Comparison of ENCODE assay signal across 9 cellular contexts in the genomic region with DNA sequence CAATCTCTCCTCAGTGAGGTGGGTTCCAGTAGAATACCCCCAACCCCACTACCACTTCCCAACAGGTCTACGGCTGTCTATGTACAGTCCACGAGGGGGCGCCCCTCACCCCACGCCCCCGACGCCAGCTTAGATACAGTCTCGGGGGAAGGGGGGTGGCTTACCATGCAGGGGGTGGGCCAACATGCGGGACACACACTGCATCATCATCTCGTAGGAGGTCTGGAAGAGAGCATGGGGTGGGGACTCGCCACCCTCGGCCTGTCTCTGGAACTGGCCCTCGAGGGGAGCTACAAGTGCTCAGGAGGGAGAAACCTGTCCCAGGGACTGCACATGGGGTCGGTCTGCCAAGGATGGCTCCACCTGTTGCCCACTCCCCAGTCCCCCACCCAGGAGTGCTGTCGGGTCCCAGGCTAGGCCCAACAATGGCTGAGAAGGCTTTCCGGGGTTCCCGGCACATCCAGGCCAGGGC. TPM values are rescaled to one million over a fixed set of nuclear protein-coding genes. Genes with fewer than 3 reads are reported as not detected.
DNase-seq lines count a peak whose midpoint lies in the region; ATAC-seq and TF ChIP-seq lines count a peak whose summit lies in the region.
"Had no signal": no experiment of that assay in that cellular context is flagged by ENCODE, and none has a peak within 500 bp of the region (broad histone marks: within the 10 kb centered on the region; RNA-seq: fewer than 3 reads in every experiment).

No MANE protein-coding gene starts in this region.

- TF ChIP-seq CTCF in DND-41 (IDR thresholded peaks at IDR 0.05; ENCODE audit: borderline replicate concordance, extremely low read depth, low read length, poor library complexity, severe bottlenecking) (peak; percentile 36), KMS-11 (conservative IDR thresholded peaks at IDR 0.05; ENCODE audit: low read depth, low read length) (0 out of 2 replicates have a peak, but pooled peaks have one; percentile 9), dorsolateral prefrontal cortex (IDR thresholded peaks at IDR 0.05 in 54 of 56, conservative IDR thresholded peaks at IDR 0.05 in 2 of 56; ENCODE audit: low read depth in 1 of 56, partially characterized antibody in 56 of 56) (peak in 47 of 56 donors; percentile 8 to 60 (median 41)), osteoblast (IDR thresholded peaks at IDR 0.05; ENCODE audit: extremely low read depth, low read depth, low read length) (peak; percentile 41)

- no peaks in the 10 kb centered on the region for H3K27me3 Mint-ChIP-seq in T-helper 2 cell treated with Interferon-gamma antibody and Interleukin-4, amounts not matched to agents 5 μg/mL and 100 μg/mL, for 36 hours (ENCODE audit: low read depth)

- no peak overlapping the region for H3K4me3 ChIP-seq in DND-41 (ENCODE audit: low read depth in 1 of 2, low read length in 2 of 2)
- no peak overlapping the region for H3K4me3 ChIP-seq in KMS-11 (IDR thresholded peaks at IDR 0.05; ENCODE audit: insufficient read depth, low read depth, low read length)
- H3K4me3 ChIP-seq in dorsolateral prefrontal cortex, result no peak overlapping the region
- H3K4me3 ChIP-seq in osteoblast (ENCODE audit: insufficient read depth, low read length), result no peak overlapping the region

- H3K9ac ChIP-seq in DND-41 (ENCODE audit: low read depth, low read length) (no peak overlapping the region), KMS-11 (no peak overlapping the region)

- H3K27ac ChIP-seq in DND-41 (ENCODE audit: low read length), result no peak overlapping the region
- no peak overlapping the region for H3K27ac ChIP-seq in KMS-11
- H3K27ac ChIP-seq in dorsolateral prefrontal cortex, result peak overlapping the region in 20 of 59 donors; percentile 2 to 100 (median 50)
- H3K27ac ChIP-seq in osteoblast (ENCODE audit: low read depth, low read length), result no peak overlapping the region

- H3K4me1 ChIP-seq in DND-41 (ENCODE audit: insufficient read depth, low read length), result peaks cover 8% of the 10 kb centered on the region; the same call in 1 of the 2 replicates
- no peaks in the 10 kb centered on the region for H3K4me1 ChIP-seq in KMS-11 (ENCODE audit: low read depth, poor library complexity, severe bottlenecking)
- no peaks in the 10 kb centered on the region for H3K4me1 ChIP-seq in osteoblast (ENCODE audit: insufficient read depth, low read length)

- intact Hi-C loops in dorsolateral prefrontal cortex (cut with DNase I), result loop anchor here in 1 of 2 donors (5.0 kb wide), 1 partner anchor 215 kb away; no protein-coding TSS in a partner anchor

- H3K4me2 ChIP-seq in DND-41 (ENCODE audit: insufficient read depth, low read length) (no peak overlapping the region), KMS-11 (no peak overlapping the region), osteoblast (ENCODE audit: insufficient read depth, low read length) (no peak overlapping the region)

- H3K36me3 Mint-ChIP-seq in T-helper 2 cell treated with Interferon-gamma antibody and Interleukin-4, amounts not matched to agents 5 μg/mL and 100 μg/mL, for 36 hours (ENCODE audit: low read depth), result peaks cover 67% of the 10 kb centered on the region

- H3K36me3 ChIP-seq in DND-41 (ENCODE audit: insufficient read depth, low read length), result peaks cover 93% of the 10 kb centered on the region
- peaks cover 9% of the 10 kb centered on the region; the same call in 1 of the 2 replicates for H3K36me3 ChIP-seq in KMS-11 (ENCODE audit: insufficient read depth)
- H3K36me3 ChIP-seq in osteoblast (ENCODE audit: insufficient read depth, low read length), result peaks cover 63% of the 10 kb centered on the region

- no peak overlapping the region for H2AFZ ChIP-seq in DND-41 (ENCODE audit: low read depth, low read length)
- no peak overlapping the region for H2AFZ ChIP-seq in KMS-11 (ENCODE audit: low read depth)
- no peak overlapping the region for H2AFZ ChIP-seq in osteoblast (ENCODE audit: low read length)

- H3K4me1 Mint-ChIP-seq in T-helper 2 cell treated with Interferon-gamma antibody and Interleukin-4, amounts not matched to agents 5 μg/mL and 100 μg/mL, for 36 hours (ENCODE audit: low read depth), result peaks cover 26% of the 10 kb centered on the region

- H4K20me1 ChIP-seq in DND-41 (ENCODE audit: insufficient read depth, low read length), result peaks cover 68% of the 10 kb centered on the region
- H4K20me1 ChIP-seq in KMS-11 (ENCODE audit: insufficient read depth), result 0 out of 2 replicates have a peak, but pooled peaks cover 2% of the 10 kb centered on the region
- H4K20me1 ChIP-seq in osteoblast (ENCODE audit: insufficient read depth, low read length), result peaks cover 47% of the 10 kb centered on the region

- H3K9me3 ChIP-seq in DND-41 (ENCODE audit: insufficient read depth, low read length, severe bottlenecking) (no peaks in the 10 kb centered on the region), osteoblast (ENCODE audit: low read depth, low read length) (no peaks in the 10 kb centered on the region)

- DNase-seq in DND-41, result no peak
- peak in 1 of 10 donors; percentile 38 for DNase-seq in dorsolateral prefrontal cortex
- DNase-seq in osteoblast (ENCODE audit: insufficient read length, low spot score, missing footprints), result peak; percentile 41
- no peak for DNase-seq in SW480 (ENCODE audit: low spot score)
- DNase-seq in mesenteric fat pad (ENCODE audit: low spot score), result no peak
- no peak for DNase-seq in T-helper 2 cell treated with Interferon-gamma antibody and Interleukin-4, amounts not matched to agents 5 μg/mL and 100 μg/mL, for 36 hours (ENCODE audit: low spot score)

- no peak; the same call in 2 of the 3 replicates for ATAC-seq in DND-41 (ENCODE audit: insufficient read depth, low read depth)
- ATAC-seq in HG02840 (IDR thresholded peaks at IDR 0.05; ENCODE audit: low FRiP score, unreplicated experiment), result no peak

- no peaks in the 10 kb centered on the region for H3K27me3 ChIP-seq in DND-41 (ENCODE audit: insufficient read depth, low read length, poor library complexity)
- no peaks in the 10 kb centered on the region for H3K27me3 ChIP-seq in KMS-11 (ENCODE audit: insufficient read depth, low read depth)
- no peaks in the 10 kb centered on the region for H3K27me3 ChIP-seq in dorsolateral prefrontal cortex
- no peaks in the 10 kb centered on the region for H3K27me3 ChIP-seq in osteoblast (ENCODE audit: insufficient read depth, low read length)

- H3K4me3 Mint-ChIP-seq in T-helper 2 cell treated with Interferon-gamma antibody and Interleukin-4, amounts not matched to agents 5 μg/mL and 100 μg/mL, for 36 hours, result no peak overlapping the region

- no peak overlapping the region for H3K27ac Mint-ChIP-seq in T-helper 2 cell treated with Interferon-gamma antibody and Interleukin-4, amounts not matched to agents 5 μg/mL and 100 μg/mL, for 36 hours

- peaks cover 60% of the 10 kb centered on the region for H3K79me2 ChIP-seq in DND-41 (ENCODE audit: insufficient read depth, low read length)
- H3K79me2 ChIP-seq in KMS-11 (ENCODE audit: insufficient read depth, low read depth), result peaks cover 19% of the 10 kb centered on the region; the same call in 1 of the 2 replicates
- peaks cover 69% of the 10 kb centered on the region for H3K79me2 ChIP-seq in osteoblast (ENCODE audit: insufficient read depth, low read length)

- H3K9me3 Mint-ChIP-seq in T-helper 2 cell treated with Interferon-gamma antibody and Interleukin-4, amounts not matched to agents 5 μg/mL and 100 μg/mL, for 36 hours, result no peaks in the 10 kb centered on the region

RNA-seq across cellular contexts. Expression of gene MTCH1, which starts 8.5 kb away (rescaled TPM):
- total RNA-seq in dorsolateral prefrontal cortex (100 to 1,000 TPM; 246 to 500 (median 376) TPM), osteoblast (183 and 185 TPM in 2 replicates), mesenteric fat pad (169 TPM)

RNA-seq across cellular contexts. Expression of gene PI16, which starts 23.0 kb away (rescaled TPM):
- total RNA-seq in dorsolateral prefrontal cortex, result 10 to 100 TPM in 99 of 120 experiments, 1 to 10 TPM in 21; 3.1 to 69.5 (median 16.1) TPM
- total RNA-seq in osteoblast, result 1.8 TPM in 2 replicates
- 22.5 TPM for total RNA-seq in mesenteric fat pad

RNA-seq across cellular contexts. Expression of gene FGD2, which starts 27.9 kb away (rescaled TPM):
- total RNA-seq in dorsolateral prefrontal cortex, result 10 to 100 TPM in 98 of 120 experiments, 1 to 10 TPM in 22; 5.1 to 40.1 (median 14.1) TPM
- total RNA-seq in osteoblast, result under 0.01 TPM in 2 replicates
- 32.6 TPM for total RNA-seq in mesenteric fat pad
- total RNA-seq: pulmonary artery endothelial cell had no signal
